Comparison of ENCODE assay signal across 8 cellular contexts in the genomic region with DNA sequence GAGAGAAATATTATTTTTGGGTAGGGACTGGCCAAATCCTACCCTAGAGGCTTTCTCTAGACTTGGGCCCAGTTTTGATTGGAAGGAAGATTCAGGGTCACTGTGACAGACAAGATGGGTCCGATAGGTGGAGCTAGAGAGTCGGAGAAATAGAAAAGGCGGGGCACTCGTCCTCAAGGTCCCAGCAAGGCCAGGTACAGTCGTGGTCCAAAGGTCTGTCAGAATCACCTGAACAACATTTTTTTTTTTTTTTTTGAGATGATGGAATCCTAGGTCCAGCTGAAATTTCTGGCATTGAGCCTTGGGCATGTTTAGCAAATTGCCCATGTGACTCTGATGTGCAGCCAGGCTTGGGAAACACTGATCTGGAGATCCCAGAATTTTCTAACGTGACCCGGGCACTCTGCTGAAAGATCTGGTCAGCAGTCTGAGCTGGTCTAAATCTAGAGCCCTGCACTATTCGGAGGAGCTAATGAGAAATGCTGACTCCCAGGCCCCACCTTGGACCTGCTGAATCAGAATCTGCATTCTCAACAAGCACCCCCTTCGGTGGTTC. TPM values are rescaled to one million over a fixed set of nuclear protein-coding genes. Genes with fewer than 3 reads are reported as not detected.
A peak's percentile ranks its signal among the peaks of the same experiment; 100 is the strongest.
DNase-seq lines count a peak whose midpoint lies in the region; ATAC-seq lines count a peak whose summit lies in the region.

No MANE protein-coding gene starts in this region.

- DNase-seq in Ammon's horn (ENCODE audit: low spot score): peak; percentile 80
- DNase-seq in NCI-H446 (lab: John Stamatoyannopoulos, UW): peak; percentile 46 to 66
- DNase-seq in activated CD4-positive, CD25-positive, alpha-beta regulatory T cell treated with anti-CD3 and anti-CD28 coated beads, Interleukin-2, amount 50 U/mL, for 72 hours: peak; percentile 61
- peak; percentile 78 for DNase-seq in cerebellum (ENCODE audit: low spot score)
- DNase-seq in lung microvascular endothelial cell (ENCODE audit: low read depth in 2 of 2): peak; percentile 56 to 62
- DNase-seq in stimulated activated CD8-positive, alpha-beta memory T cell treated with anti-CD3 and anti-CD28 coated beads, Interleukin-4, amount 100 ng/mL, for 24 hours (ENCODE audit: low read depth): peak; percentile 37

- ATAC-seq in GM19035 (IDR thresholded peaks at IDR 0.05; ENCODE audit: unreplicated experiment) (peak; percentile 80), HG03159 (IDR thresholded peaks at IDR 0.05; ENCODE audit: unreplicated experiment) (peak; percentile 75)

RNA-seq across cellular contexts. Expression of gene NTSR2, which starts 23.0 kb away (rescaled TPM):
- 1.7 TPM for total RNA-seq in cerebellum
- total RNA-seq in lung microvascular endothelial cell: not detected in 2 replicates

RNA-seq across cellular contexts. Expression of gene LPIN1, which starts 53.4 kb away (rescaled TPM):
- total RNA-seq in cerebellum (45.2 TPM), lung microvascular endothelial cell (12.2 and 13.1 TPM in 2 replicates)

Comparison
In these comparisons a context has a peak if more than half of its experiments do, and no peak if none do; other contexts are left out.
1. Peak in every context shown above with its lines: DNase-seq and ATAC-seq.